ENCODE assay signal across 2 cellular contexts in genomic region chr1:205950280-205950679, GRCh38.
TF ChIP-seq lines count a peak whose summit lies in the region.

No MANE protein-coding gene starts in this region.

TF ChIP-seq in SK-N-SH treated with all-trans-retinoic acid at 6 μM for 48 hours, 23 proteins besides CTCF, POLR2A, EP300 and RAD21 (continued from another document):
- no peak for TF ChIP-seq ZNF70 (CRISPR knock-in tag; IDR thresholded peaks at IDR 0.05)
- no peak for TF ChIP-seq PPARA (CRISPR knock-in tag; IDR thresholded peaks at IDR 0.05; ENCODE audit: borderline replicate concordance)
- no peak for TF ChIP-seq ZNF8 (CRISPR knock-in tag; IDR thresholded peaks at IDR 0.05)
- TF ChIP-seq BACH2 (CRISPR knock-in tag; IDR thresholded peaks at IDR 0.05; ENCODE audit: borderline replicate concordance), result no peak
- TF ChIP-seq ISL1 (CRISPR knock-in tag; IDR thresholded peaks at IDR 0.05), result no peak
- TF ChIP-seq TSHZ2 (CRISPR knock-in tag; IDR thresholded peaks at IDR 0.05), result no peak
- no peak for TF ChIP-seq ZFP30 (CRISPR knock-in tag; IDR thresholded peaks at IDR 0.05)
- TF ChIP-seq GLIS3 (CRISPR knock-in tag; IDR thresholded peaks at IDR 0.05), result no peak
- no peak for TF ChIP-seq ARNTL (CRISPR knock-in tag; IDR thresholded peaks at IDR 0.05; ENCODE audit: borderline replicate concordance, low read depth)

TF ChIP-seq in SK-N-SH, 30 proteins besides CTCF, POLR2A, EP300 and RAD21:
- no peak for TF ChIP-seq JUND (IDR thresholded peaks at IDR 0.05)
- TF ChIP-seq, protein P1, sequence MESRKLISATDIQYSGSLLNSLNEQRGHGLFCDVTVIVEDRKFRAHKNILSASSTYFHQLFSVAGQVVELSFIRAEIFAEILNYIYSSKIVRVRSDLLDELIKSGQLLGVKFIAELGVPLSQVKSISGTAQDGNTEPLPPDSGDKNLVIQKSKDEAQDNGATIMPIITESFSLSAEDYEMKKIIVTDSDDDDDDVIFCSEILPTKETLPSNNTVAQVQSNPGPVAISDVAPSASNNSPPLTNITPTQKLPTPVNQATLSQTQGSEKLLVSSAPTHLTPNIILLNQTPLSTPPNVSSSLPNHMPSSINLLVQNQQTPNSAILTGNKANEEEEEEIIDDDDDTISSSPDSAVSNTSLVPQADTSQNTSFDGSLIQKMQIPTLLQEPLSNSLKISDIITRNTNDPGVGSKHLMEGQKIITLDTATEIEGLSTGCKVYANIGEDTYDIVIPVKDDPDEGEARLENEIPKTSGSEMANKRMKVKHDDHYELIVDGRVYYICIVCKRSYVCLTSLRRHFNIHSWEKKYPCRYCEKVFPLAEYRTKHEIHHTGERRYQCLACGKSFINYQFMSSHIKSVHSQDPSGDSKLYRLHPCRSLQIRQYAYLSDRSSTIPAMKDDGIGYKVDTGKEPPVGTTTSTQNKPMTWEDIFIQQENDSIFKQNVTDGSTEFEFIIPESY (IDR thresholded peaks at IDR 0.05; ENCODE audit: borderline replicate concordance, low read depth), result no peak
- no peak for TF ChIP-seq RFX5 (IDR thresholded peaks at IDR 0.05; ENCODE audit: low read length)
- no peak for TF ChIP-seq NRF1 (IDR thresholded peaks at IDR 0.05; ENCODE audit: low read depth, low read length)
- no peak for TF ChIP-seq TEAD4 (IDR thresholded peaks at IDR 0.05; ENCODE audit: borderline replicate concordance, insufficient read depth)
- TF ChIP-seq, protein P2, sequence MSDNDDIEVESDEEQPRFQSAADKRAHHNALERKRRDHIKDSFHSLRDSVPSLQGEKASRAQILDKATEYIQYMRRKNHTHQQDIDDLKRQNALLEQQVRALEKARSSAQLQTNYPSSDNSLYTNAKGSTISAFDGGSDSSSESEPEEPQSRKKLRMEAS (IDR thresholded peaks at IDR 0.05; ENCODE audit: low read depth), result no peak
- TF ChIP-seq NFIC (IDR thresholded peaks at IDR 0.05; ENCODE audit: borderline replicate concordance), result no peak; the same call in 1 of the 2 replicates
- no peak for TF ChIP-seq IRF3 (IDR thresholded peaks at IDR 0.05; ENCODE audit: low read depth, low read length)
- TF ChIP-seq RXRA (IDR thresholded peaks at IDR 0.05; ENCODE audit: borderline replicate concordance, low read depth), result no peak
- TF ChIP-seq GABPA (IDR thresholded peaks at IDR 0.05; ENCODE audit: low read depth), result no peak
TF ChIP-seq in SK-N-SH: peak in this region for 0.
